ENCODE assay signal across 1 cellular context in the genomic region with DNA sequence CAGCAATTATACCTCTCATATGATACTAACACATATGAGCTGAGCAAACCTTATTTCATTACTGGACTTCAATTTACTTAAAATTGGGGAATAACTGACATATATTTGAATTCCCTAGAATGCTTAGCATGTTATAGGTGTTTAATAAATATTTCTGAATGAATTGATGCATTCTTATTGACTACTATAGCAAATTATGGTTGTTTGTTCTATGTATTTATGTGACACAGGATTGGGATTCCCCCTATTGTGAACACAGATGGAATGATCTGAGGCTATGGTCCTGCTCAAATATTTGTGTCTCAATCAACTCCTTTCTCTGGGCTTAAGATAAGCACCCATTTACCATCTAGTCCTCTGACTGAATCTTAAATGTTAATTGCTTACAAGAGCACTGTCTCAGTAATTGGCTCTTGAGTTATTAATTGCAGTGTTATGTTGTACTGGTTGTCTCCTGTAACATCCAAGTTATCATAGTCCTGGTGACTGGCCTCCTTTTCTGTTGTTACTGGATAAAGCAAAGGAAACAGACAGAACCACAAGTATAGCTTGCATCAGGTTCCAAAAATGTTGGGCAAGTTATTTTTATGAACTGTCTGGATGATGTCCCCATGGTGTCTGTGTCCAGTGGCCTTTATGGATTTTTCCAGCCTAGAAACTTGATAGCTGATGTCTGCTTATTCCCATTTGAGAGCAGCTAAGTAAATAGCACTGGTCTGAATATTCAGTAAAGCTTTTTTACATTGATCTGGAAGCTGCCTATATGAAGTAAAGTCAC.
TF ChIP-seq lines count a peak whose summit lies in the region.

No MANE protein-coding gene starts in this region.

TF ChIP-seq in HEK293, 187 proteins besides CTCF, POLR2A, EP300 and RAD21 (continued from another document):
- TF ChIP-seq, protein P1, sequence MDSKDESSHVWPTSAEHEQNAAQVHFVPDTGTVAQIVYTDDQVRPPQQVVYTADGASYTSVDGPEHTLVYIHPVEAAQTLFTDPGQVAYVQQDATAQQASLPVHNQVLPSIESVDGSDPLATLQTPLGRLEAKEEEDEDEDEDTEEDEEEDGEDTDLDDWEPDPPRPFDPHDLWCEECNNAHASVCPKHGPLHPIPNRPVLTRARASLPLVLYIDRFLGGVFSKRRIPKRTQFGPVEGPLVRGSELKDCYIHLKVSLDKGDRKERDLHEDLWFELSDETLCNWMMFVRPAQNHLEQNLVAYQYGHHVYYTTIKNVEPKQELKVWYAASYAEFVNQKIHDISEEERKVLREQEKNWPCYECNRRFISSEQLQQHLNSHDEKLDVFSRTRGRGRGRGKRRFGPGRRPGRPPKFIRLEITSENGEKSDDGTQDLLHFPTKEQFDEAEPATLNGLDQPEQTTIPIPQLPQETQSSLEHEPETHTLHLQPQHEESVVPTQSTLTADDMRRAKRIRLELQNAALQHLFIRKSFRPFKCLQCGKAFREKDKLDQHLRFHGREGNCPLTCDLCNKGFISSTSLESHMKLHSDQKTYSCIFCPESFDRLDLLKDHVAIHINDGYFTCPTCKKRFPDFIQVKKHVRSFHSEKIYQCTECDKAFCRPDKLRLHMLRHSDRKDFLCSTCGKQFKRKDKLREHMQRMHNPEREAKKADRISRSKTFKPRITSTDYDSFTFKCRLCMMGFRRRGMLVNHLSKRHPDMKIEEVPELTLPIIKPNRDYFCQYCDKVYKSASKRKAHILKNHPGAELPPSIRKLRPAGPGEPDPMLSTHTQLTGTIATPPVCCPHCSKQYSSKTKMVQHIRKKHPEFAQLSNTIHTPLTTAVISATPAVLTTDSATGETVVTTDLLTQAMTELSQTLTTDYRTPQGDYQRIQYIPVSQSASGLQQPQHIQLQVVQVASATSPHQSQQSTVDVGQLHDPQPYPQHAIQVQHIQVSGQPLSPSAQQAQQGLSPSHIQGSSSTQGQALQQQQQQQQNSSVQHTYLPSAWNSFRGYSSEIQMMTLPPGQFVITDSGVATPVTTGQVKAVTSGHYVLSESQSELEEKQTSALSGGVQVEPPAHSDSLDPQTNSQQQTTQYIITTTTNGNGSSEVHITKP (tag by site-specific recombination; IDR thresholded peaks at IDR 0.05): peak; percentile 98
